13 cellular contexts compared by ENCODE assay signal in the genomic region with DNA sequence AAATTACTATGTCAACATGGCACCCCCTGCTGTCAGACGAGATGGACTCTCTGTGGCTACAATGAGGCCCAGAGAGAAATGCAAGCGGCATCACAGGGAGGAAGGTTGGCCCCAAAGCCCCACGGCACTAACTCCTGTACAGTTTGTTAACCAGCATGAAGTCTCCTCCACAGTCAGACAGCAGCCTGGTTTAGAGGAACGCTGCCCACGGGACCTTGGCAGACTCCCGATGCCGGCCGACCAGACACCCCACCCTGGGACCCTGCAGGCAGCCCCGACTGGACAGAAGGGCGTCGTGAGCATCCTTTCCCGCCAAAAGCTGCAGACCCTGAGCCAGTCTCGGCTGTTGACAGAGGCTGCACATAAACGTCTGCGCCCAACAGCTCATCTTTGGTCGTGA.
"Had no signal": no experiment of that assay in that cellular context is flagged by ENCODE, and none has a peak within 500 bp of the region (broad histone marks: within the 10 kb centered on the region; RNA-seq: fewer than 3 reads in every experiment).

No MANE protein-coding gene starts in this region.

- H3K4me1 Mint-ChIP-seq: stimulated activated effector memory CD8-positive, alpha-beta T cell treated with anti-CD3 and anti-CD28 coated beads, Interleukin-12 subunit alpha, Interleukin-12 subunit beta, amount 100 ng/mL, for 72 hours; T-cell had no signal

- H3K27ac ChIP-seq: coronary artery, esophagus muscularis mucosa had no signal

- H3K4me3 ChIP-seq: coronary artery, esophagus muscularis mucosa had no signal

- H3K36me3 Mint-ChIP-seq: stimulated activated effector memory CD8-positive, alpha-beta T cell treated with anti-CD3 and anti-CD28 coated beads, Interleukin-12 subunit alpha, Interleukin-12 subunit beta, amount 100 ng/mL, for 72 hours; T-cell had no signal

- H3K9me3 Mint-ChIP-seq: activated T-helper 1 cell treated with anti-CD3 and anti-CD28 coated beads, Interleukin-12 subunit alpha, Interleukin-12 subunit beta, Interleukin-2, Interleukin-4 antibody, amounts not matched to agents 30 ng/mL and 10 ng/mL and 1 ng/mL, durations not matched to agents 14 hours and 24 hours and 36 hours; nephron progenitor cell; stimulated activated effector memory CD8-positive, alpha-beta T cell treated with anti-CD3 and anti-CD28 coated beads, Interleukin-12 subunit alpha, Interleukin-12 subunit beta, amount 100 ng/mL, for 72 hours; T-cell had no signal

- H3K4me3 Mint-ChIP-seq: activated T-helper 1 cell treated with anti-CD3 and anti-CD28 coated beads, Interleukin-12 subunit alpha, Interleukin-12 subunit beta, Interleukin-2, Interleukin-4 antibody, amounts not matched to agents 30 ng/mL and 10 ng/mL and 1 ng/mL, durations not matched to agents 14 hours and 24 hours and 36 hours; nephron progenitor cell; stimulated activated effector memory CD8-positive, alpha-beta T cell treated with anti-CD3 and anti-CD28 coated beads, Interleukin-12 subunit alpha, Interleukin-12 subunit beta, amount 100 ng/mL, for 72 hours; T-cell had no signal

- H3K9me3 ChIP-seq: esophagus muscularis mucosa had no signal

- H3K27ac Mint-ChIP-seq: activated T-helper 1 cell treated with anti-CD3 and anti-CD28 coated beads, Interleukin-12 subunit alpha, Interleukin-12 subunit beta, Interleukin-2, Interleukin-4 antibody, amounts not matched to agents 30 ng/mL and 10 ng/mL and 1 ng/mL, durations not matched to agents 14 hours and 24 hours and 36 hours; stimulated activated effector memory CD8-positive, alpha-beta T cell treated with anti-CD3 and anti-CD28 coated beads, Interleukin-12 subunit alpha, Interleukin-12 subunit beta, amount 100 ng/mL, for 72 hours; T-cell had no signal

- H3K36me3 ChIP-seq: esophagus muscularis mucosa had no signal

- DNase-seq: caudate nucleus, glutamatergic neuron, hypothalamus, kidney, left ventricle myocardium superior, mesendoderm, nephron progenitor cell, T-helper 9 cell had no signal

- H3K27me3 ChIP-seq: esophagus muscularis mucosa had no signal
